In genomic region chr6:132136976-132137375, GRCh38 we compare ENCODE assay signal across 17 cellular contexts.
"Had no signal": no experiment of that assay in that cellular context is flagged by ENCODE, and none has a peak within 500 bp of the region (broad histone marks: within the 10 kb centered on the region; RNA-seq: fewer than 3 reads in every experiment).

No MANE protein-coding gene starts in this region.

- H3K4me2 ChIP-seq: neural progenitor cell had no signal

- H3K27ac Mint-ChIP-seq: activated CD4-positive, alpha-beta memory T cell treated with anti-CD3 and anti-CD28 coated beads, Interleukin-2, amount 10 ng/mL, durations not matched to agents 7 days and 5 days; activated naive CD4-positive, alpha-beta T cell treated with anti-CD3 and anti-CD28 coated beads, Interleukin-2, amount 50 U/mL, for 72 hours; neural progenitor cell had no signal

- H3K9me3 Mint-ChIP-seq: activated CD4-positive, alpha-beta memory T cell treated with anti-CD3 and anti-CD28 coated beads, Interleukin-2, amount 10 ng/mL, durations not matched to agents 7 days and 5 days; activated naive CD4-positive, alpha-beta T cell treated with anti-CD3 and anti-CD28 coated beads, Interleukin-2, amount 50 U/mL, for 72 hours; activated T-cell treated with anti-CD3 and anti-CD28 coated beads, Interleukin-2, amount 50 U/mL, for 4 hours; neural progenitor cell had no signal

- H3K27ac ChIP-seq: breast epithelium, lower lobe of right lung, neural progenitor cell, ovary, tibial artery, vagina had no signal

- H3K36me3 Mint-ChIP-seq: activated naive CD4-positive, alpha-beta T cell treated with anti-CD3 and anti-CD28 coated beads, Interleukin-2, amount 50 U/mL, for 72 hours; neural progenitor cell had no signal

- H3K27me3 ChIP-seq: breast epithelium, neural progenitor cell, ovary, tibial artery, vagina had no signal

- ATAC-seq: activated naive CD4-positive, alpha-beta T cell treated with anti-CD3 and anti-CD28 coated beads, Interleukin-2, amount 50 U/mL, for 72 hours; activated T-cell treated with anti-CD3 and anti-CD28 coated beads, Interleukin-2, amount 50 U/mL, for 4 hours; left colon; lower lobe of right lung had no signal

- H3K4me3 Mint-ChIP-seq: activated CD4-positive, alpha-beta memory T cell treated with anti-CD3 and anti-CD28 coated beads, Interleukin-2, amount 10 ng/mL, durations not matched to agents 7 days and 5 days; activated T-cell treated with anti-CD3 and anti-CD28 coated beads, Interleukin-2, amount 50 U/mL, for 4 hours; neural progenitor cell had no signal

- FAIRE-seq: islet of Langerhans had no signal

- H3K4me1 ChIP-seq: breast epithelium had no signal

- H3K4me1 Mint-ChIP-seq: activated CD4-positive, alpha-beta memory T cell treated with anti-CD3 and anti-CD28 coated beads, Interleukin-2, amount 10 ng/mL, durations not matched to agents 7 days and 5 days had no signal

- H3K4me3 ChIP-seq: breast epithelium, lower lobe of right lung, neural progenitor cell, ovary, tibial artery, vagina had no signal

- DNase-seq: activated CD4-positive, alpha-beta memory T cell treated with anti-CD3 and anti-CD28 coated beads, Interleukin-2, amount 10 ng/mL, durations not matched to agents 7 days and 5 days; activated CD4-positive, alpha-beta T cell treated with anti-CD3 and anti-CD28 coated beads for 4 hours; activated effector memory CD4-positive, alpha-beta T cell treated with anti-CD3 and anti-CD28 coated beads, Interleukin-2, amount 50 U/mL, for 16 hours; activated T-cell treated with anti-CD3 and anti-CD28 coated beads, Interleukin-2, amount 50 U/mL, for 4 hours; cerebellar nuclear complex; dermis blood vessel endothelial cell; left colon; lower lobe of right lung; ovary; stimulated activated CD4-positive, alpha-beta T cell treated with anti-CD3 and anti-CD28 coated beads, Interleukin-4, amount 100 ng/mL, for 1 hour; stimulated activated naive CD4-positive, alpha-beta T cell; tibial artery had no signal

- H2AFZ ChIP-seq: neural progenitor cell had no signal

- H3K9ac ChIP-seq: neural progenitor cell had no signal
